In the genomic region with DNA sequence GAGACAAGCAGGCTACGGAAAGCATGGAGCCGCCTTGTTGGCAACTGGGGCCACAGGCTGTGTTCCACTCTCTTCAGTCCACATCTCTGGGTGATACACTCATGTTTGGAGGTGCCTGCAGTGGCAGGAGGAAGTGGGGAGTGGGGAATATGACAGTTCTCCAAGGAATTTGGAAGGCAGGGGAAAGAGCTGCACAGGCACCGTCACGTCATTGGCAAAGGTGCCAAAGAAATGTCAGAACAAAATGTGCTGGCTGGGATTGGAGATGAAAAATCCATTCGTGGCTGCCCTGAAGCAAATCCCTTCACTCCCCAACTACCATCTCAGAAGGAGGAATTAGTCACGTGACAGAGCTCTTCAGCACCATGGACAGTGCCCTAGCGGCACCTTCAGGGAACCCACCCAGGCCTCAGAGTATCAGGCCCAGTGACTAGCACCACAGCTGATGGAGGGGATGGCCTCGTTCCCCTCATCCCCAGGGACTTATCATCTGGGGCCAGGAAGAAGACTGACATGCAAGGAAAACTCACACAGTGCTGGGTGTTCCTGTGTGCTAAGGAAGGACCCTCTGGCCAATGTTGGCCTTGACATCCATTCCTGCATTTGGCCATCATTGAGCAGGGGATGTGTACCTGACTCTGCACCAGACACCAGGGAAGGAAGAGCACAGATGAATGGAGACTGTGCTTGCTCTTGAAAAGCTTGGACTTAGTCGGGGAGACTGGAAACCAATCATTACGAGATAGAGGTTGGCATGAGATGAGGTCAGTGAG, we compare ENCODE assay signal across 8 cellular contexts. TPM values are rescaled to one million over a fixed set of nuclear protein-coding genes. Genes with fewer than 3 reads are reported as not detected.
A peak's percentile ranks its signal among the peaks of the same experiment; 100 is the strongest.
DNase-seq lines count a peak whose midpoint lies in the region; ATAC-seq and TF ChIP-seq lines count a peak whose summit lies in the region.

No MANE protein-coding gene starts in this region.

- H3K4me1 ChIP-seq in RWPE2 (ENCODE audit: insufficient read depth, poor library complexity, severe bottlenecking) (peaks cover 9% of the 10 kb centered on the region), mucosa of descending colon (ENCODE audit: low read depth) (no peaks in the 10 kb centered on the region)

- no peaks in the 10 kb centered on the region for H3K9me3 Mint-ChIP-seq in HFFc6

- peaks cover 20% of the 10 kb centered on the region for H3K4me1 Mint-ChIP-seq in HFFc6 (ENCODE audit: low read depth)

- no peak overlapping the region for H3K4me3 ChIP-seq in RWPE2 (ENCODE audit: severe bottlenecking)
- no peak overlapping the region for H3K4me3 ChIP-seq in mucosa of descending colon

- intact Hi-C loops in mucosa of descending colon (cut with DNase I, micrococcal nuclease) = no loop called here

- H3K27ac ChIP-seq in RWPE2 (ENCODE audit: poor library complexity, severe bottlenecking) = peak overlapping the region; percentile 30

- TF ChIP-seq CTCF in HFFc6 (IDR thresholded peaks at IDR 0.05) = no peak
- no peak for TF ChIP-seq CTCF in RWPE2 (IDR thresholded peaks at IDR 0.05; ENCODE audit: poor library complexity, severe bottlenecking)
- no peak for TF ChIP-seq CTCF in mucosa of descending colon (IDR thresholded peaks at IDR 0.05)

- peaks cover 47% of the 10 kb centered on the region for H3K27me3 Mint-ChIP-seq in HFFc6 (ENCODE audit: insufficient read depth)

- no peaks in the 10 kb centered on the region for H3K36me3 ChIP-seq in RWPE2 (ENCODE audit: low read depth)
- no peaks in the 10 kb centered on the region for H3K36me3 ChIP-seq in mucosa of descending colon (ENCODE audit: low read depth)

- no peaks in the 10 kb centered on the region for H3K27me3 ChIP-seq in RWPE2 (ENCODE audit: insufficient read depth, poor library complexity, severe bottlenecking)

- H3K36me3 Mint-ChIP-seq in HFFc6 (ENCODE audit: low read depth) = no peaks in the 10 kb centered on the region

- peak; percentile 67 for ATAC-seq in RWPE2 (ENCODE audit: low read depth)
- peak; percentile 49 for ATAC-seq in mucosa of descending colon
- no peak for ATAC-seq in GM18867 (IDR thresholded peaks at IDR 0.05; ENCODE audit: unreplicated experiment)
- ATAC-seq in HG02759 (IDR thresholded peaks at IDR 0.05; ENCODE audit: unreplicated experiment) = no peak

- H3K9me3 ChIP-seq in RWPE2 (ENCODE audit: severe bottlenecking) (no peaks in the 10 kb centered on the region), mucosa of descending colon (no peaks in the 10 kb centered on the region)

- no peak overlapping the region for H3K4me3 Mint-ChIP-seq in HFFc6

- DNase-seq in HFFc6 (peak; percentile 25), RWPE2 (ENCODE audit: low spot score) (no peak), dedifferentiated amniotic fluid mesenchymal stem cell (ENCODE audit: extremely low spot score) (peak; percentile 19), mucosa of descending colon (peak in 2 of 3 donors; percentile 53 to 70), NCI-H1092 (lab: John Stamatoyannopoulos, UW) (no peak), DMS79 (lab: John Stamatoyannopoulos, UW) (no peak)

- H3K27ac Mint-ChIP-seq in HFFc6 = no peak overlapping the region

RNA-seq across cellular contexts. Expression of gene PRDM11, which starts 48.5 kb away (rescaled TPM):
- 1 to 10 TPM; 2.0 to 5.6 (median 2.7) TPM for total RNA-seq in HFFc6 (2021; fragmentation: NEBNext Ultra II Directional; extraction: Animal tissue kit (Norgen Biotek cat#: 25700))
- total RNA-seq in mucosa of descending colon = 10 to 100 TPM in 2 of 3 donors, 1 to 10 TPM in 1; 7.6 to 25.2 (median 11.3) TPM

Comparison
In these comparisons a context has a peak if more than half of its experiments do, and no peak if none do; other contexts are left out.
1. DNase-seq: peak in HFFc6 (single experiment), dedifferentiated amniotic fluid mesenchymal stem cell (single experiment) and mucosa of descending colon (2 of 3); none in RWPE2 (single experiment), NCI-H1092 (single experiment) and DMS79 (single experiment).
2. ATAC-seq: peak in RWPE2 (single experiment) and mucosa of descending colon (single experiment); none in GM18867 (single experiment) and HG02759 (single experiment).